In genomic region chr3:125002414-125002811, GRCh38 we compare ENCODE assay signal across 12 cellular contexts. TPM values are rescaled to one million over a fixed set of nuclear protein-coding genes. Genes with fewer than 3 reads are reported as not detected.
A peak's percentile ranks its signal among the peaks of the same experiment; 100 is the strongest.
DNase-seq lines count a peak whose midpoint lies in the region; ATAC-seq and TF ChIP-seq lines count a peak whose summit lies in the region.
"Had no signal": no experiment of that assay in that cellular context is flagged by ENCODE, and none has a peak within 500 bp of the region (broad histone marks: within the 10 kb centered on the region; RNA-seq: fewer than 3 reads in every experiment).

No MANE protein-coding gene starts in this region.

- H3K4me1 ChIP-seq in Caco-2 (peaks cover 42% of the 10 kb centered on the region), gastroesophageal sphincter (peaks cover 4 to 68% (median 37%) of the 10 kb centered on the region in 3 donors)

- CTCF ChIA-PET in Caco-2 (lab: Charles Lee): interaction anchor here (0.8 kb wide), 1 partner anchor 8 kb away, joined by 5 read pairs; no protein-coding TSS in a partner anchor

- POLR2A ChIA-PET in Caco-2 (lab: Charles Lee): no interaction called here

- DNase-seq in NCI-H1417 (lab: John Stamatoyannopoulos, UW) (peak in 2 of 3 experiments; percentile 7 to 60), NCI-H1417 treated with DMSO at 0.1 percent for 48 hours (lab: John Stamatoyannopoulos, UW) (no peak), Caco-2 (no peak), neural crest cell (ENCODE audit: low read depth, low spot score) (peak; percentile 17), GM20000 (ENCODE audit: low spot score) (no peak), sciatic nerve (ENCODE audit: low spot score) (no peak), NCI-H226 (no peak)
- DNase-seq: GF-D8, NCI-H2081 had no signal

- intact Hi-C loops in Caco-2 (cut with micrococcal nuclease; ENCODE audit: unreplicated experiment) (loop anchor here (2.0 to 5.0 kb wide), 2 partner anchors 52 to 165 kb away; partner anchors contain the start of gene HEG1), sciatic nerve (cut with DNase I) (no loop called here)

- WGBS in gastroesophageal sphincter (ENCODE audit: low coverage in 1 of 2), 2 donors: 35 to 58% methylated on average over 5 of the region's 5 CpGs

- H3K4me1 Mint-ChIP-seq in Caco-2 (ENCODE audit: low read depth, unreplicated experiment): peaks cover 23% of the 10 kb centered on the region
- peaks cover 87% of the 10 kb centered on the region for H3K4me1 Mint-ChIP-seq in neural crest cell

- no peaks in the 10 kb centered on the region for H3K9me3 Mint-ChIP-seq in Caco-2 (ENCODE audit: unreplicated experiment)
- H3K9me3 Mint-ChIP-seq in neural crest cell: no peaks in the 10 kb centered on the region
- H3K9me3 Mint-ChIP-seq: dendritic cell treated with granulocyte-macrophage colony-stimulating factor and Interleukin-4, amounts not matched to agents 40 ng/mL and 50 ng/mL, for 4 days had no signal

- TF ChIP-seq POLR2A in gastroesophageal sphincter (IDR thresholded peaks at IDR 0.05): no peak

- TF ChIP-seq EP300 in gastroesophageal sphincter (IDR thresholded peaks at IDR 0.05): no peak

- H3K4me3 ChIP-seq in Caco-2 (ENCODE audit: low read depth, low read length) (no peak overlapping the region), gastroesophageal sphincter (no peak overlapping the region)
- H3K4me3 ChIP-seq: adrenal gland had no signal

- ATAC-seq in gastroesophageal sphincter: no peak
- ATAC-seq in sciatic nerve: no peak

- H3K27ac ChIP-seq in gastroesophageal sphincter: peak overlapping the region in 3 of 4 donors; percentile 67 to 76 (median 68)

- H3K9me3 ChIP-seq in Caco-2 (no peaks in the 10 kb centered on the region), gastroesophageal sphincter (no peaks in the 10 kb centered on the region)
- H3K9me3 ChIP-seq: adrenal gland had no signal

- peaks cover 97% of the 10 kb centered on the region for H3K36me3 Mint-ChIP-seq in Caco-2 (ENCODE audit: insufficient read depth, unreplicated experiment)
- H3K36me3 Mint-ChIP-seq in neural crest cell (ENCODE audit: low read depth): peaks cover 10% of the 10 kb centered on the region

- H3K27ac Mint-ChIP-seq in Caco-2 (ENCODE audit: unreplicated experiment): peak overlapping the region; percentile 38
- H3K27ac Mint-ChIP-seq in neural crest cell (ENCODE audit: unreplicated experiment): peak overlapping the region; percentile 81
- H3K27ac Mint-ChIP-seq: dendritic cell treated with granulocyte-macrophage colony-stimulating factor and Interleukin-4, amounts not matched to agents 40 ng/mL and 50 ng/mL, for 4 days had no signal

- H3K27me3 ChIP-seq in Caco-2 (replicated peaks; ENCODE audit: control insufficient read depth, insufficient read depth, low read length) (no peaks in the 10 kb centered on the region), gastroesophageal sphincter (no peaks in the 10 kb centered on the region)
- H3K27me3 ChIP-seq: adrenal gland had no signal

- no peak for TF ChIP-seq CTCF in Caco-2 (IDR thresholded peaks at IDR 0.05; ENCODE audit: insufficient read depth in 1 of 2, low read depth in 1 of 2, low read length in 1 of 2, severe bottlenecking in 1 of 2, unreplicated experiment in 1 of 2)
- no peak for TF ChIP-seq CTCF in gastroesophageal sphincter (IDR thresholded peaks at IDR 0.05)
- TF ChIP-seq CTCF in neural crest cell (conservative IDR thresholded peaks at IDR 0.05): no peak
- TF ChIP-seq CTCF in GM20000 (IDR thresholded peaks at IDR 0.05; ENCODE audit: extremely low read depth, missing control alignments): no peak

- BruUV-seq in Caco-2 (replicated peaks; lab: Mats Ljungman, UMichigan): no TSS peak

- H3K36me3 ChIP-seq in Caco-2 (ENCODE audit: control insufficient read depth, insufficient read depth, low read length): peaks cover 2% of the 10 kb centered on the region; the same call in 1 of the 2 replicates
- H3K36me3 ChIP-seq in gastroesophageal sphincter: peaks cover 0 to 87% of the 10 kb centered on the region in 2 donors

- H3K4me3 Mint-ChIP-seq in Caco-2 (ENCODE audit: unreplicated experiment) (peak overlapping the region; percentile 17), neural crest cell (peak overlapping the region; percentile 70)
- H3K4me3 Mint-ChIP-seq: dendritic cell treated with granulocyte-macrophage colony-stimulating factor and Interleukin-4, amounts not matched to agents 40 ng/mL and 50 ng/mL, for 4 days had no signal

- no peaks in the 10 kb centered on the region for H3K27me3 Mint-ChIP-seq in Caco-2 (ENCODE audit: insufficient read depth, unreplicated experiment)
- H3K27me3 Mint-ChIP-seq in neural crest cell (ENCODE audit: low read depth): peaks cover 51% of the 10 kb centered on the region
- H3K27me3 Mint-ChIP-seq: dendritic cell treated with granulocyte-macrophage colony-stimulating factor and Interleukin-4, amounts not matched to agents 40 ng/mL and 50 ng/mL, for 4 days had no signal

RNA-seq across cellular contexts. Expression of gene HEG1, which starts 53.4 kb away (rescaled TPM):
- total RNA-seq in Caco-2 (2022) (51.8 and 69.8 TPM in 2 replicates), gastroesophageal sphincter (10 to 100 TPM; 55.9 to 85.5 (median 78.9) TPM), neural crest cell (32.0 and 33.8 TPM in 2 replicates), sciatic nerve (87.4 TPM)

Comparison
In these comparisons a context has a peak if more than half of its experiments do, and no peak if none do; other contexts are left out.
1. DNase-seq: peak in NCI-H1417 (2 of 3) and neural crest cell (single experiment); none in NCI-H1417 treated with DMSO at 0.1 percent for 48 hours (single experiment), Caco-2 (0 of 2), GM20000 (single experiment), sciatic nerve (single experiment) and NCI-H226 (single experiment).